Comparison of ENCODE assay signal across 8 cellular contexts in the genomic region with DNA sequence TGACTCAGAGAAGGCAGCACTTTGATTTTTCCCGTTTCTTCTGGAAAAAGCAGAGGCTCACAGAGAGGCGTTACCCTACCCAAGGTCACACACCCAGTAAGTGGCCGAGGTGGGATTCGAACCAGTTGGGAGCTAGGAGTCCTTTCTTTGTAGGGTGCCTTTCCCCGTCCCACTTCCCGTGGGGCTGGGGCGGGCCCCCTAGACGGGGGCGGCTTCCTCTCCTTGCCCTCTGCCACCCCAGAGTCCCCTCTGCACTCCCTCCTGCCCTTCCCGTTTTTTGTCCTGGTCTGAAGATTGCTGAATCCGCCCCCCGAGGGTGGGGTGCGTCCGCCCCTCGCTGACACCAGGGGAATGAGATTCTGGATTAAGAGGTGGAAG. TPM values are rescaled to one million over a fixed set of nuclear protein-coding genes. Genes with fewer than 3 reads are reported as not detected.
DNase-seq lines count a peak whose midpoint lies in the region; ATAC-seq and TF ChIP-seq lines count a peak whose summit lies in the region.

No MANE protein-coding gene starts in this region.

- no peaks in the 10 kb centered on the region for H3K9me3 Mint-ChIP-seq in WTC11
- H3K9me3 Mint-ChIP-seq in osteocyte (ENCODE audit: unreplicated experiment): no peaks in the 10 kb centered on the region

- peaks cover 33% of the 10 kb centered on the region for H3K4me1 Mint-ChIP-seq in WTC11
- peaks cover 37% of the 10 kb centered on the region for H3K4me1 Mint-ChIP-seq in osteocyte (ENCODE audit: unreplicated experiment)

- POLR2A ChIA-PET in WTC11 (lab: Charles Lee): no interaction called here

- H3K9me3 ChIP-seq in esophagus squamous epithelium: no peaks in the 10 kb centered on the region

- peaks cover 2% of the 10 kb centered on the region; the same call in 1 of the 2 replicates for H3K36me3 Mint-ChIP-seq in WTC11
- H3K36me3 Mint-ChIP-seq in osteocyte (ENCODE audit: unreplicated experiment): no peaks in the 10 kb centered on the region

- H3K4me3 ChIP-seq in esophagus squamous epithelium: peak overlapping the region; percentile 62 to 99 (median 92)

- intact Hi-C loops in esophagus squamous epithelium (cut with DNase I): no loop called here

- H3K27me3 Mint-ChIP-seq in WTC11 (ENCODE audit: low read depth) (no peaks in the 10 kb centered on the region), osteocyte (ENCODE audit: unreplicated experiment) (peaks cover 2% of the 10 kb centered on the region)

- DNase-seq in NCI-H82 (lab: John Stamatoyannopoulos, UW) (peak; percentile 18), NCI-H82 treated with DMSO at 0.1 percent for 48 hours (lab: John Stamatoyannopoulos, UW; ENCODE audit: unreplicated experiment) (no peak), WTC11 (ENCODE audit: low spot score) (no peak), esophagus squamous epithelium (lab: John Stamatoyannopoulos, UW) (no peak), osteocyte (ENCODE audit: extremely low spot score, unreplicated experiment) (no peak)
- DNase-seq in effector CD4-positive, alpha-beta T cell: no peak

- peak overlapping the region; percentile 89 to 99 (median 96) for H3K27ac ChIP-seq in esophagus squamous epithelium

- peak overlapping the region; percentile 45; the same call in 1 of the 2 replicates for H3K27ac Mint-ChIP-seq in WTC11
- peak overlapping the region; percentile 63 for H3K27ac Mint-ChIP-seq in osteocyte (ENCODE audit: unreplicated experiment)

- H3K27me3 ChIP-seq in esophagus squamous epithelium: no peaks in the 10 kb centered on the region

- ATAC-seq in WTC11: no peak
- ATAC-seq in HG02973 (IDR thresholded peaks at IDR 0.05; ENCODE audit: unreplicated experiment): no peak
- no peak for ATAC-seq in GM18870 (IDR thresholded peaks at IDR 0.05; ENCODE audit: unreplicated experiment)

- TF ChIP-seq POLR2A in esophagus squamous epithelium (IDR thresholded peaks at IDR 0.05): no peak

- TF ChIP-seq CTCF in WTC11 (IDR thresholded peaks at IDR 0.05) (no peak), esophagus squamous epithelium (IDR thresholded peaks at IDR 0.05) (no peak), osteocyte (IDR thresholded peaks at IDR 0.05) (no peak)

- H3K4me3 Mint-ChIP-seq in WTC11 (peak overlapping the region; percentile 77), osteocyte (ENCODE audit: unreplicated experiment) (peak overlapping the region; percentile 74)

- H3K36me3 ChIP-seq in esophagus squamous epithelium: peaks cover 4 to 8% (median 8%) of the 10 kb centered on the region in 3 donors

- H3K4me1 ChIP-seq in esophagus squamous epithelium: peaks cover 0 to 63% (median 49%) of the 10 kb centered on the region in 3 donors

- 1 to 3% methylated on average over 6 to 12 of the region's 15 CpGs for WGBS in esophagus squamous epithelium, 2 donors

- CTCF ChIA-PET in WTC11 (lab: Charles Lee): interaction anchor here (1.0 to 3.4 kb wide), 8 partner anchors 22 to 274 kb away, joined by 4 to 18 read pairs (median 6); partner anchors contain the start of gene MRGPRF

TF ChIP-seq in WTC11, 78 proteins besides CTCF, POLR2A, EP300 and RAD21:
- TF ChIP-seq FOXK1 (CRISPR knock-in tag; IDR thresholded peaks at IDR 0.05): no peak
- TF ChIP-seq, protein P1, sequence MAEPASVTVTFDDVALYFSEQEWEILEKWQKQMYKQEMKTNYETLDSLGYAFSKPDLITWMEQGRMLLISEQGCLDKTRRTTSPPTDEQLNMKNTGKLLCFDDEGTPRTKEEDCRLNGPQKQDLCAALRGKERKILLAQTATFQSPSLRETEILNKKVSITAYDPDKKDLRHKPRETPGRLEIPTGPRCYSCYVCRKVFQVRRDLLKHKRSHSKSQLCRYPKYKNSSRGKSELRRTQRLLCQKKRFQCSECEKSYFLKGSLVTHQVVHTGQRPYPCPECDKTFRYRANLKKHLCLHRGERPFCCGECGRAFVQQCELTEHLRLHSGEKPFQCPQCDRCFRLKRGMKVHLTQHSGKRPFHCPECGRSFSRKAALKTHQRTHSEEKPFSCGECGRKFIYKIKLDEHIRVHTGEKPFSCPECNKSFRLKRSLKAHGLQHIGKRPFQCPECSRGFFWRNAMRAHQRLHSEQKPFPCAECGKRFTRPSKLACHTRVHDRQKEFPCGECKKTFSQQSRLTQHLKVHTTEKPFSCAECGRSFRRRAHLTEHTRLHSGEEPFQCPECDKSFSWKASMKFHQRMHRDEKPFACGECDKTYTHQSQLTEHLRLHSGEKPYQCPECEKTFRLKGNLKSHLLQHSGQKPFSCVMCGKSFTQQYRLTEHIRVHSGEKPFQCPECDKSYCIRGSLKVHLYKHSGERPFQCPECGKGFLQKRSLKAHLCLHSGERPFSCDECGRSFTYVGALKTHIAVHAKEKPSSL (CRISPR knock-in tag; conservative IDR thresholded peaks at IDR 0.05): no peak
TF ChIP-seq in WTC11: peak in this region for 0.

RNA-seq across cellular contexts. Expression of gene TPCN2, which starts 0.7 kb away (rescaled TPM):
- total RNA-seq in WTC11 (2021): 20.2 to 24.6 TPM (median 22.0 TPM) in 3 replicates
- total RNA-seq in esophagus squamous epithelium: 10 to 100 TPM in 2 of 4 donors, 1 to 10 TPM in 2; 7.9 to 12.0 (median 9.1) TPM
- 21.0 and 22.4 TPM in 2 replicates for total RNA-seq in osteocyte

RNA-seq across cellular contexts. Expression of gene MRGPRF, which starts 36.4 kb away (rescaled TPM):
- 3.8 to 6.5 TPM (median 5.5 TPM) in 3 replicates for total RNA-seq in WTC11 (2021)
- total RNA-seq in esophagus squamous epithelium: 10 to 100 TPM in 1 of 4 donors, 1 to 10 TPM in 3; 1.3 to 14.3 (median 6.1) TPM
- 7.0 and 8.4 TPM in 2 replicates for total RNA-seq in osteocyte
